23 cellular contexts compared by ENCODE assay signal in the genomic region with DNA sequence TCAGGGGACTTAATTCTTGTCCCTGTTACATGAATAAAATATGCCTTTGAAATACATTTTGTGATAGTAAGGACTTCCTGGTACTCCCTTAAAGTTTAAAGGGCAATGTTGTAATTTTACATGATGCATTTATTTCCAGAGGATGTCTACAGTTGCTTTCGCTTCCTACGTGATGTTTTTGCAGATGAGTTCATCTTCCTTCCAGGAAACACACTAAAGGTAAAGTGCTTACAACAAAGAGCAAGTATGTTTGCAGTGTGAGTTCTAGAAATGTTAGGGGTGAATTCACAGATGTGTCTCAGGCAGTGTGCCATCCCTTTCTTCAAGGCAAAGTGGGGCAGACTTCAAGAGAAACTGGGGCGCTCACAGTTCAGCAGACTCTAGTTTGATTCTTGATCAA. TPM values are rescaled to one million over a fixed set of nuclear protein-coding genes. Genes with fewer than 3 reads are reported as not detected.
DNase-seq lines count a peak whose midpoint lies in the region; ATAC-seq lines count a peak whose summit lies in the region.
"Had no signal": no experiment of that assay in that cellular context is flagged by ENCODE, and none has a peak within 500 bp of the region (broad histone marks: within the 10 kb centered on the region; RNA-seq: fewer than 3 reads in every experiment).

No MANE protein-coding gene starts in this region.

- intact Hi-C loops in activated CD4-positive, alpha-beta T cell treated with anti-CD3 and anti-CD28 coated beads, Interleukin-2, amount 10 ng/mL, durations not matched to agents 24 days and 14 days (cut with micrococcal nuclease): loop anchor here (1.0 to 5.0 kb wide), 3 partner anchors 65 to 355 kb away; a partner anchor contains a TSS

- H3K4me1 Mint-ChIP-seq in activated CD4-positive, alpha-beta T cell treated with anti-CD3 and anti-CD28 coated beads, Interleukin-2, amount 10 ng/mL, durations not matched to agents 24 days and 14 days: peaks cover 33% of the 10 kb centered on the region
- peaks cover 0 to 31% (median 18%) of the 10 kb centered on the region in 4 donors for H3K4me1 Mint-ChIP-seq in CD4-positive, CD25-positive, alpha-beta regulatory T cell
- peaks cover 9% of the 10 kb centered on the region for H3K4me1 Mint-ChIP-seq in activated naive CD8-positive, alpha-beta T cell (ENCODE audit: low read depth)
- peaks cover 0 to 5% (median 2%) of the 10 kb centered on the region in 4 donors for H3K4me1 Mint-ChIP-seq in naive thymus-derived CD8-positive, alpha-beta T cell
- H3K4me1 Mint-ChIP-seq: stimulated activated naive B cell treated with anti-CD40 and anti-IgM and Interleukin-4, amounts not matched to agents 10 μg/mL and 1 μg/mL and 100 μg/mL, for 72 hours had no signal

- no peaks in the 10 kb centered on the region for H3K9me3 ChIP-seq in CD4-positive, CD25-positive, alpha-beta regulatory T cell (ENCODE audit: control insufficient read depth in 2 of 2, low read length in 2 of 2)
- H3K9me3 ChIP-seq: A549, left lung, upper lobe of right lung had no signal

- H3K4me3 ChIP-seq in CD4-positive, CD25-positive, alpha-beta regulatory T cell (ENCODE audit: low read depth, low read length): no peak overlapping the region
- H3K4me3 ChIP-seq: A549, K562, left lung, PC-9, upper lobe of right lung had no signal

- peak; percentile 73 to 76 for ATAC-seq in CD4-positive, CD25-positive, alpha-beta regulatory T cell (ENCODE audit: low read depth in 2 of 2)
- no peak for ATAC-seq in naive thymus-derived CD8-positive, alpha-beta T cell
- ATAC-seq: A549; K562; sciatic nerve; stimulated activated naive B cell treated with anti-CD40 and anti-IgM and Interleukin-4, amounts not matched to agents 10 μg/mL and 1 μg/mL and 100 μg/mL, for 72 hours; T-helper 17 cell had no signal

- POLR2A ChIA-PET in naive thymus-derived CD8-positive, alpha-beta T cell (lab: Charles Lee): no interaction called here

- H3K4me1 ChIP-seq in CD4-positive, CD25-positive, alpha-beta regulatory T cell (ENCODE audit: control insufficient read depth, insufficient read depth, low read length, poor library complexity, severe bottlenecking): peaks cover 5% of the 10 kb centered on the region
- H3K4me1 ChIP-seq: A549, left lung, upper lobe of right lung had no signal

- peak; percentile 81 for DNase-seq in activated CD4-positive, alpha-beta T cell treated with anti-CD3 and anti-CD28 coated beads, Interleukin-2, amount 10 ng/mL, durations not matched to agents 24 days and 14 days
- DNase-seq in activated CD4-positive, alpha-beta T cell treated with anti-CD3 and anti-CD28 coated beads, Interleukin-2, amount 50 U/mL, for 48 hours: no peak
- DNase-seq in CD4-positive, CD25-positive, alpha-beta regulatory T cell: peak in 2 of 3 donors; percentile 2 to 86
- DNase-seq in naive thymus-derived CD8-positive, alpha-beta T cell: no peak
- DNase-seq in Kasumi-1 (lab: John Stamatoyannopoulos, UW): no peak
- DNase-seq in NCI-H2196 treated with DMSO at 0.1 percent for 48 hours (lab: John Stamatoyannopoulos, UW; ENCODE audit: unreplicated experiment): no peak
- DNase-seq in inferior parietal cortex (ENCODE audit: extremely low spot score): no peak
- DNase-seq: amniotic stem cell; effector CD8-positive, alpha-beta T cell; NCI-H1694; NCI-H2227 treated with DMSO at 0.1 percent for 48 hours; PC-9; stimulated activated naive B cell treated with anti-CD40 and anti-IgM and Interleukin-4, amounts not matched to agents 10 μg/mL and 1 μg/mL and 100 μg/mL, for 72 hours; T-helper 17 cell; WERI-Rb-1 had no signal

- H3K9me3 Mint-ChIP-seq in activated CD4-positive, alpha-beta T cell treated with anti-CD3 and anti-CD28 coated beads, Interleukin-2, amount 10 ng/mL, durations not matched to agents 24 days and 14 days: peaks cover 4% of the 10 kb centered on the region
- no peaks in the 10 kb centered on the region for H3K9me3 Mint-ChIP-seq in CD4-positive, CD25-positive, alpha-beta regulatory T cell
- no peaks in the 10 kb centered on the region for H3K9me3 Mint-ChIP-seq in activated naive CD8-positive, alpha-beta T cell (ENCODE audit: low read depth)
- H3K9me3 Mint-ChIP-seq in naive thymus-derived CD8-positive, alpha-beta T cell: no peaks in the 10 kb centered on the region
- H3K9me3 Mint-ChIP-seq: central memory CD8-positive, alpha-beta T cell had no signal

- H3K36me3 Mint-ChIP-seq in activated CD4-positive, alpha-beta T cell treated with anti-CD3 and anti-CD28 coated beads, Interleukin-2, amount 10 ng/mL, durations not matched to agents 24 days and 14 days (ENCODE audit: low read depth): peaks cover 72% of the 10 kb centered on the region
- H3K36me3 Mint-ChIP-seq in CD4-positive, CD25-positive, alpha-beta regulatory T cell: peaks cover 64% of the 10 kb centered on the region
- H3K36me3 Mint-ChIP-seq in activated naive CD8-positive, alpha-beta T cell: peaks cover 38% of the 10 kb centered on the region
- H3K36me3 Mint-ChIP-seq in naive thymus-derived CD8-positive, alpha-beta T cell: peaks cover 21 to 90% (median 38%) of the 10 kb centered on the region in 3 donors

- H3K27ac ChIP-seq in CD4-positive, CD25-positive, alpha-beta regulatory T cell (ENCODE audit: insufficient read depth, low read length, poor library complexity, severe bottlenecking): peak overlapping the region; percentile 49
- H3K27ac ChIP-seq: A549, C4-2B, PC-9, upper lobe of right lung, WERI-Rb-1 had no signal

- H3K27ac Mint-ChIP-seq in activated CD4-positive, alpha-beta T cell treated with anti-CD3 and anti-CD28 coated beads, Interleukin-2, amount 10 ng/mL, durations not matched to agents 24 days and 14 days: peak overlapping the region; percentile 99
- peak overlapping the region; percentile 89 to 100 (median 90) for H3K27ac Mint-ChIP-seq in CD4-positive, CD25-positive, alpha-beta regulatory T cell
- H3K27ac Mint-ChIP-seq in activated naive CD8-positive, alpha-beta T cell: peak overlapping the region; percentile 89
- H3K27ac Mint-ChIP-seq in naive thymus-derived CD8-positive, alpha-beta T cell: peak overlapping the region in 6 of 10 donors; percentile 38 to 96 (median 82)
- H3K27ac Mint-ChIP-seq: T-helper 17 cell had no signal

- no peaks in the 10 kb centered on the region for H3K27me3 Mint-ChIP-seq in activated CD4-positive, alpha-beta T cell treated with anti-CD3 and anti-CD28 coated beads, Interleukin-2, amount 10 ng/mL, durations not matched to agents 24 days and 14 days
- no peaks in the 10 kb centered on the region for H3K27me3 Mint-ChIP-seq in CD4-positive, CD25-positive, alpha-beta regulatory T cell
- no peaks in the 10 kb centered on the region for H3K27me3 Mint-ChIP-seq in activated naive CD8-positive, alpha-beta T cell
- H3K27me3 Mint-ChIP-seq in naive thymus-derived CD8-positive, alpha-beta T cell: no peaks in the 10 kb centered on the region
- H3K27me3 Mint-ChIP-seq: central memory CD8-positive, alpha-beta T cell; stimulated activated naive B cell treated with anti-CD40 and anti-IgM and Interleukin-4, amounts not matched to agents 10 μg/mL and 1 μg/mL and 100 μg/mL, for 72 hours; T-helper 17 cell had no signal

- no peaks in the 10 kb centered on the region for H3K27me3 ChIP-seq in CD4-positive, CD25-positive, alpha-beta regulatory T cell (ENCODE audit: control insufficient read depth, insufficient read depth, low read length)
- H3K27me3 ChIP-seq: left lung, upper lobe of right lung had no signal

- H3K36me3 ChIP-seq in CD4-positive, CD25-positive, alpha-beta regulatory T cell (ENCODE audit: control insufficient read depth, insufficient read depth, low read length): peaks cover 61% of the 10 kb centered on the region

- H3K4me3 Mint-ChIP-seq in activated CD4-positive, alpha-beta T cell treated with anti-CD3 and anti-CD28 coated beads, Interleukin-2, amount 10 ng/mL, durations not matched to agents 24 days and 14 days: peak overlapping the region; percentile 75
- peak overlapping the region in 2 of 4 donors; percentile 22 to 73 for H3K4me3 Mint-ChIP-seq in CD4-positive, CD25-positive, alpha-beta regulatory T cell
- H3K4me3 Mint-ChIP-seq in activated naive CD8-positive, alpha-beta T cell: peak overlapping the region; percentile 47
- peak overlapping the region in 3 of 10 donors; percentile 33 to 45 (median 43) for H3K4me3 Mint-ChIP-seq in naive thymus-derived CD8-positive, alpha-beta T cell
- H3K4me3 Mint-ChIP-seq: central memory CD8-positive, alpha-beta T cell; stimulated activated naive B cell treated with anti-CD40 and anti-IgM and Interleukin-4, amounts not matched to agents 10 μg/mL and 1 μg/mL and 100 μg/mL, for 72 hours; T-helper 17 cell had no signal

RNA-seq across cellular contexts. Expression of a gene that starts 31.2 kb away (rescaled TPM):
- total RNA-seq in activated CD4-positive, alpha-beta T cell treated with anti-CD3 and anti-CD28 coated beads, Interleukin-2, amount 10 ng/mL, durations not matched to agents 24 days and 14 days: 45.6 and 47.5 TPM in 2 replicates
- total RNA-seq in CD4-positive, CD25-positive, alpha-beta regulatory T cell: 23.1 TPM
- 10 to 100 TPM; 36.4 to 46.8 (median 41.7) TPM for polyA plus RNA-seq in CD4-positive, CD25-positive, alpha-beta regulatory T cell
- total RNA-seq in naive thymus-derived CD8-positive, alpha-beta T cell: 10 to 100 TPM; 34.5 to 38.6 TPM
- 10 to 100 TPM; 23.3 to 34.7 (median 27.3) TPM for polyA plus RNA-seq in naive thymus-derived CD8-positive, alpha-beta T cell

Comparison
In these comparisons a context has a peak if more than half of its experiments do, and no peak if none do; other contexts are left out.
1. DNase-seq: peak in activated CD4-positive, alpha-beta T cell treated with anti-CD3 and anti-CD28 coated beads, Interleukin-2, amount 10 ng/mL, durations not matched to agents 24 days and 14 days (single experiment) and CD4-positive, CD25-positive, alpha-beta regulatory T cell (2 of 3); none in activated CD4-positive, alpha-beta T cell treated with anti-CD3 and anti-CD28 coated beads, Interleukin-2, amount 50 U/mL, for 48 hours (0 of 2), naive thymus-derived CD8-positive, alpha-beta T cell (0 of 10), Kasumi-1 (0 of 2), NCI-H2196 treated with DMSO at 0.1 percent for 48 hours (single experiment) and inferior parietal cortex (single experiment).
2. ATAC-seq: peak in CD4-positive, CD25-positive, alpha-beta regulatory T cell (2 of 2); none in naive thymus-derived CD8-positive, alpha-beta T cell (0 of 2).
3. Peak in every context shown above with its lines, with median percentiles within 50 percentile points of each other: H3K27ac Mint-ChIP-seq.